ENCODE assay signal across 8 cellular contexts in the genomic region with DNA sequence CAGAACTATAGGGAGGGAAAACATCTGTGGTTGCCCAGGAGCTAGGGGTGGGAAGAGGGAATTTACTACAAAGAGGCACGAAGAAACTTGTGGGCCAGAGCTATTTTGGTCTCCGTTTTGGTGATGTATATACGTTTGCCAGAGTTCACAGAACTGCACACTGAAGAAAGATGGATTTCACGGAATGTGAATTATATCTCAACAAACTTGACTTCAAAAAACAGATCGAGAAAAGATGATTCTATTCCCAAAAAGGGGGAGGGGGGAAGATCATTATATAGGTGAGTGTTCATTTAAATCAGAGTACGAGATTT. TPM values are rescaled to one million over a fixed set of nuclear protein-coding genes. Genes with fewer than 3 reads are reported as not detected.
DNase-seq lines count a peak whose midpoint lies in the region; ATAC-seq and TF ChIP-seq lines count a peak whose summit lies in the region.

No MANE protein-coding gene starts in this region.

- H3K9me3 ChIP-seq in Peyer's patch (no peaks in the 10 kb centered on the region), psoas muscle (no peaks in the 10 kb centered on the region)

- whole genome bisulfite sequencing in psoas muscle, 3 donors = 15 to 35% (median 24%) methylated on average over 6 of the region's 6 CpGs

- H3K4me3 ChIP-seq in Peyer's patch (peak overlapping the region; percentile 25 to 61 (median 47)), fibroblast of mammary gland (ENCODE audit: control insufficient read depth, low read depth, low read length) (peak overlapping the region; percentile 56), psoas muscle (peak overlapping the region; percentile 69)

- TF ChIP-seq CTCF in Peyer's patch (IDR thresholded peaks at IDR 0.05) (no peak), fibroblast of mammary gland (conservative IDR thresholded peaks at IDR 0.05; ENCODE audit: control insufficient read depth, insufficient read depth, low read depth, low read length) (no peak), psoas muscle (IDR thresholded peaks at IDR 0.05) (no peak)

- DNase-seq in EH (ENCODE audit: low read depth) (peak; percentile 17), Peyer's patch (no peak), fibroblast of mammary gland (ENCODE audit: low read depth) (no peak), psoas muscle (no peak), dermis blood vessel endothelial cell (no peak), NOMO-1 treated with DMSO at 0.1 percent for 48 hours (lab: John Stamatoyannopoulos, UW; ENCODE audit: unreplicated experiment) (no peak)
- no peak for DNase-seq in effector CD4-positive, alpha-beta T cell

- H3K27me3 ChIP-seq in Peyer's patch = no peaks in the 10 kb centered on the region
- no peaks in the 10 kb centered on the region for H3K27me3 ChIP-seq in psoas muscle (ENCODE audit: insufficient read depth in 3 of 3, low read length in 2 of 3)

- peak in 2 of 4 donors; percentile 4 to 9 for ATAC-seq in psoas muscle
- no peak for ATAC-seq in GM21528 (IDR thresholded peaks at IDR 0.05; ENCODE audit: low FRiP score, unreplicated experiment)

- H3K4me1 ChIP-seq in Peyer's patch = peaks cover 0 to 6% (median 0%) of the 10 kb centered on the region in 4 donors
- H3K4me1 ChIP-seq in psoas muscle = peaks cover 3% of the 10 kb centered on the region

- H3K36me3 ChIP-seq in Peyer's patch = no peaks in the 10 kb centered on the region
- H3K36me3 ChIP-seq in psoas muscle (ENCODE audit: insufficient read depth in 1 of 2, low read depth in 1 of 2) = peaks cover 0 to 25% of the 10 kb centered on the region in 2 donors

- H3K27ac ChIP-seq in Peyer's patch (no peak overlapping the region), psoas muscle (no peak overlapping the region)

- intact Hi-C loops in psoas muscle (cut with DNase I) = no loop called here

- TF ChIP-seq POLR2A in Peyer's patch (IDR thresholded peaks at IDR 0.05) = no peak

RNA-seq across cellular contexts. Expression of a gene that starts 0.3 kb away (rescaled TPM):
- total RNA-seq in Peyer's patch (1 to 10 TPM in 2 of 4 donors, not detected in 2; 3.6 to 5.8 TPM), psoas muscle (1 to 10 TPM; 1.8 to 3.0 (median 2.0) TPM), dermis blood vessel endothelial cell (1.2 and 2.0 TPM in 2 replicates)
- 1 to 10 TPM in 2 of 3 donors, under 1 TPM in 1; 0.96 to 4.9 (median 4.1) TPM for polyA plus RNA-seq in psoas muscle

RNA-seq across cellular contexts. Expression of a gene that starts 14.9 kb away (rescaled TPM):
- total RNA-seq in Peyer's patch (10 to 100 TPM; 19.6 to 51.2 (median 37.1) TPM), psoas muscle (10 to 100 TPM; 13.3 to 23.9 (median 19.0) TPM), dermis blood vessel endothelial cell (39.0 and 42.9 TPM in 2 replicates)
- 10 to 100 TPM; 15.3 to 31.9 (median 31.0) TPM for polyA plus RNA-seq in psoas muscle

RNA-seq across cellular contexts. Expression of a gene that starts 31.7 kb away (rescaled TPM):
- total RNA-seq in Peyer's patch = not detected
- 10 to 100 TPM in 1 of 4 donors, under 1 TPM in 2, not detected in 1; 0.17 to 21.1 (median 0.82) TPM for total RNA-seq in psoas muscle
- polyA plus RNA-seq in psoas muscle = under 1 TPM; 0.03 to 0.24 (median 0.18) TPM
- total RNA-seq in dermis blood vessel endothelial cell = not detected in 2 replicates

RNA-seq across cellular contexts. Expression of a gene that starts 49.2 kb away (rescaled TPM):
- 10 to 100 TPM; 15.8 to 39.6 (median 19.2) TPM for total RNA-seq in Peyer's patch
- total RNA-seq in psoas muscle = 1 to 10 TPM in 3 of 4 donors, under 1 TPM in 1; 0.49 to 2.6 (median 1.6) TPM
- 1 to 10 TPM in 1 of 3 donors, under 1 TPM in 2; 0.53 to 1.3 (median 0.91) TPM for polyA plus RNA-seq in psoas muscle
- 6.3 and 6.9 TPM in 2 replicates for total RNA-seq in dermis blood vessel endothelial cell
